In the genomic region with DNA sequence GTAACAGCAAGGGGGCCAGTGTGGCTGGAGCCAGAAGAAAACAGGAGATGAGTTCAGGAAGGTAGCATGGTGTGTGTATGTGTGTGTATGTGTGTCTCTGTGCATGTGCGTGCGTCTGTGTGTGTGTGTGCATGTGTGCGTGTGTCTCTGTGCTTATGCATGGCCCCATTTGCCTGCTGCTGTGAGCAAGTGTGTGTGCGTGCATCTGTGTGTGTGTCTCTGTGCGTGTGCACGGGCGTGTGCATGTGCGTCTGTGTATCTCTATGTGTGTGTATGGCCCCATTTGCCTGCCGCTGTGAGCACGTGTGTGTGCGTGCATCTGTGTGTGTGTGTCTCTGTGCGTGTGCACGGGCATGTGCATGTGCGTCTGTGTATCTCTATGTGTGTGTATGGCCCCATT, we compare ENCODE assay signal across 1 cellular context.
A peak's percentile ranks its signal among the peaks of the same experiment; 100 is the strongest.
TF ChIP-seq lines count a peak whose summit lies in the region.

No MANE protein-coding gene starts in this region.

TF ChIP-seq in HepG2, 621 proteins besides CTCF, POLR2A, EP300 and RAD21:
- TF ChIP-seq, protein P1, sequence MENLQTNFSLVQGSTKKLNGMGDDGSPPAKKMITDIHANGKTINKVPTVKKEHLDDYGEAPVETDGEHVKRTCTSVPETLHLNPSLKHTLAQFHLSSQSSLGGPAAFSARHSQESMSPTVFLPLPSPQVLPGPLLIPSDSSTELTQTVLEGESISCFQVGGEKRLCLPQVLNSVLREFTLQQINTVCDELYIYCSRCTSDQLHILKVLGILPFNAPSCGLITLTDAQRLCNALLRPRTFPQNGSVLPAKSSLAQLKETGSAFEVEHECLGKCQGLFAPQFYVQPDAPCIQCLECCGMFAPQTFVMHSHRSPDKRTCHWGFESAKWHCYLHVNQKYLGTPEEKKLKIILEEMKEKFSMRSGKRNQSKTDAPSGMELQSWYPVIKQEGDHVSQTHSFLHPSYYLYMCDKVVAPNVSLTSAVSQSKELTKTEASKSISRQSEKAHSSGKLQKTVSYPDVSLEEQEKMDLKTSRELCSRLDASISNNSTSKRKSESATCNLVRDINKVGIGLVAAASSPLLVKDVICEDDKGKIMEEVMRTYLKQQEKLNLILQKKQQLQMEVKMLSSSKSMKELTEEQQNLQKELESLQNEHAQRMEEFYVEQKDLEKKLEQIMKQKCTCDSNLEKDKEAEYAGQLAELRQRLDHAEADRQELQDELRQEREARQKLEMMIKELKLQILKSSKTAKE (CRISPR knock-in tag; IDR thresholded peaks at IDR 0.05; ENCODE audit: borderline replicate concordance): 0 out of 2 replicates have a peak, but pooled peaks have one; percentile 19
- no peak for TF ChIP-seq SRSF9 (IDR thresholded peaks at IDR 0.05; ENCODE audit: borderline replicate concordance, insufficient read depth, low read depth, low read length, poor library complexity, severe bottlenecking)
